12 cellular contexts compared by ENCODE assay signal in genomic region chr10:97576487-97576886, GRCh38. TPM values are rescaled to one million over a fixed set of nuclear protein-coding genes. Genes with fewer than 3 reads are reported as not detected.
DNase-seq lines count a peak whose midpoint lies in the region; ATAC-seq, FAIRE-seq and TF ChIP-seq lines count a peak whose summit lies in the region.
"Not testable (repeated sequence)": the region's sequence is repeated elsewhere in the genome, so short reads cannot be mapped to it uniquely, and the experiment has no call there.
"Had no signal": no experiment of that assay in that cellular context is flagged by ENCODE, and none has a peak within 500 bp of the region (broad histone marks: within the 10 kb centered on the region; RNA-seq: fewer than 3 reads in every experiment).

No MANE protein-coding gene starts in this region.

- H3K9me3 ChIP-seq in A549; Panc1 (ENCODE audit: control insufficient read depth, insufficient read depth, low read depth, low read length); astrocyte (ENCODE audit: insufficient read depth, low read depth, low read length); heart right ventricle; psoas muscle: not testable (repeated sequence)

- POLR2A ChIA-PET in A549 (lab: Yijun Ruan, JAX) (interaction anchor here (0.5 to 1.3 kb wide), 2 partner anchors 71 to 175 kb away, joined by 3 to 4 read pairs; partner anchors contain the start of gene RRP12), Panc1 (lab: Charles Lee) (interaction anchor here (0.7 kb wide), 1 partner anchor 173 kb away, joined by 3 read pairs; no protein-coding TSS in a partner anchor)

- H3K27ac Mint-ChIP-seq in astrocyte (ENCODE audit: unreplicated experiment) = peak overlapping the region; percentile 47
- peak overlapping the region; percentile 59 for H3K27ac Mint-ChIP-seq in mesothelial cell of epicardium

- H3K4me1 ChIP-seq in A549 = peaks cover 56% of the 10 kb centered on the region
- peaks cover 44% of the 10 kb centered on the region for H3K4me1 ChIP-seq in Panc1 (ENCODE audit: control insufficient read depth, insufficient read depth, low read length)
- H3K4me1 ChIP-seq in astrocyte (ENCODE audit: insufficient read depth, low read length) = not testable (repeated sequence)
- H3K4me1 ChIP-seq in heart right ventricle = peaks cover 4 to 46% (median 25%) of the 10 kb centered on the region in 9 donors
- peaks cover 31% of the 10 kb centered on the region for H3K4me1 ChIP-seq in psoas muscle

- H3K79me2 ChIP-seq in astrocyte (ENCODE audit: insufficient read depth, low read length) = not testable (repeated sequence)

- not testable (repeated sequence) for TF ChIP-seq RAD21 in A549 (conservative IDR thresholded peaks at IDR 0.05 in 1 of 2, IDR thresholded peaks at IDR 0.05 in 1 of 2)

- intact Hi-C loops in Panc1 (cut with micrococcal nuclease; ENCODE audit: unreplicated experiment); heart right ventricle (cut with DNase I); psoas muscle (cut with DNase I): not testable (repeated sequence)

- not testable (repeated sequence) for H3K27me3 ChIP-seq in Panc1 (ENCODE audit: control insufficient read depth, insufficient read depth, low read length); astrocyte (ENCODE audit: insufficient read depth, low read length); heart right ventricle; psoas muscle (ENCODE audit: insufficient read depth in 3 of 3, low read length in 2 of 3)

- DNase-seq in A549 (ENCODE audit: low read depth in 1 of 2, low spot score in 1 of 2); Panc1 (ENCODE audit: low read depth, low spot score); astrocyte (ENCODE audit: low read depth); heart right ventricle; mesothelial cell of epicardium (ENCODE audit: low spot score in 2 of 2, unreplicated experiment in 2 of 2); psoas muscle: not testable (repeated sequence)

- TF ChIP-seq POLR2A in A549 (IDR thresholded peaks at IDR 0.05; ENCODE audit: low read length) = not testable (repeated sequence)

- in situ Hi-C loops in Panc1 (cut with HindIII; ENCODE audit: low pct_unique_long_range_greater_than_20kb, low sequenced_read_pairs) = not testable (repeated sequence)

- not testable (repeated sequence) for H2AFZ ChIP-seq in astrocyte (ENCODE audit: low read depth, low read length)

- not testable (repeated sequence) for H3K9me3 Mint-ChIP-seq in astrocyte (ENCODE audit: unreplicated experiment); mesothelial cell of epicardium

- H3K4me3 Mint-ChIP-seq in astrocyte (ENCODE audit: unreplicated experiment); mesothelial cell of epicardium: not testable (repeated sequence)

- not testable (repeated sequence) for ATAC-seq in A549, Panc1, heart right ventricle, psoas muscle

- not testable (repeated sequence) for TF ChIP-seq CTCF in A549 (IDR thresholded peaks at IDR 0.05); Panc1 (IDR thresholded peaks at IDR 0.05); astrocyte (IDR thresholded peaks at IDR 0.05; ENCODE audit: insufficient read depth, low read depth, low read length); heart right ventricle (IDR thresholded peaks at IDR 0.05); mesothelial cell of epicardium (IDR thresholded peaks at IDR 0.05; ENCODE audit: unreplicated experiment); psoas muscle (IDR thresholded peaks at IDR 0.05)

- not testable (repeated sequence) for H3K27me3 Mint-ChIP-seq in astrocyte (ENCODE audit: low read depth, unreplicated experiment); mesothelial cell of epicardium (ENCODE audit: low read depth)

- 39% methylated on average over 5 of the region's 5 CpGs for WGBS in A549 (ENCODE audit: missing lambda C conversion rate)
- 59 to 78% methylated on average over 5 of the region's 5 CpGs for WGBS in heart right ventricle, 2 donors
- WGBS in psoas muscle, 3 donors = 59 to 82% (median 69%) methylated on average over 5 of the region's 5 CpGs

- not testable (repeated sequence) for H3K36me3 Mint-ChIP-seq in astrocyte (ENCODE audit: low read depth, unreplicated experiment); mesothelial cell of epicardium

- not testable (repeated sequence) for FAIRE-seq in A549 (lab: Jason Lieb, UNC); astrocyte (lab: Jason Lieb, UNC)
- FAIRE-seq in endometrium (lab: Jason Lieb, UNC) = peak; percentile 62

- H3K4me1 Mint-ChIP-seq in astrocyte (ENCODE audit: low read depth, unreplicated experiment) = peaks cover 26% of the 10 kb centered on the region
- peaks cover 23% of the 10 kb centered on the region for H3K4me1 Mint-ChIP-seq in mesothelial cell of epicardium

- H4K20me1 ChIP-seq in astrocyte (ENCODE audit: insufficient read depth, low read length) = peaks cover 17% of the 10 kb centered on the region

- CTCF ChIA-PET in A549 (lab: Yijun Ruan, JAX) (interaction anchor here (0.8 to 33.8 kb wide), 4 partner anchors 20 to 125 kb away, joined by 4 to 1048 read pairs (median 68); partner anchors contain the start of genes C10orf62 and HOGA1), Panc1 (lab: Charles Lee) (interaction anchor here (0.6 kb wide), 1 partner anchor 35 kb away, joined by 4 read pairs; no protein-coding TSS in a partner anchor)

- peak overlapping the region; percentile 72; the same call in 1 of the 3 replicates for H3K4me2 ChIP-seq in A549
- not testable (repeated sequence) for H3K4me2 ChIP-seq in astrocyte (ENCODE audit: low read length)

- H3K27ac ChIP-seq in A549 = peak overlapping the region; percentile 91 to 93
- H3K27ac ChIP-seq in Panc1 (ENCODE audit: low read length) = peak overlapping the region; percentile 87
- H3K27ac ChIP-seq in astrocyte (ENCODE audit: low read depth, low read length) = not testable (repeated sequence)
- peak overlapping the region in 7 of 10 donors; percentile 1 to 95 (median 87) for H3K27ac ChIP-seq in heart right ventricle
- peak overlapping the region; percentile 89 for H3K27ac ChIP-seq in psoas muscle

- H3K9ac ChIP-seq in astrocyte (ENCODE audit: low read length) = not testable (repeated sequence)

- not testable (repeated sequence) for H3K36me3 ChIP-seq in Panc1 (ENCODE audit: control insufficient read depth, insufficient read depth, low read length); astrocyte (ENCODE audit: insufficient read depth, low read length); heart right ventricle
- H3K36me3 ChIP-seq in psoas muscle (ENCODE audit: insufficient read depth in 1 of 2, low read depth in 1 of 2) = peaks cover 0 to 47% of the 10 kb centered on the region in 2 donors

- not testable (repeated sequence) for TF ChIP-seq EP300 in A549 (IDR thresholded peaks at IDR 0.05)

- H3K4me3 ChIP-seq in A549; Panc1 (ENCODE audit: low read depth in 2 of 2, low read length in 2 of 2); astrocyte (ENCODE audit: insufficient read depth, low read depth, low read length); heart right ventricle: not testable (repeated sequence)
- H3K4me3 ChIP-seq in psoas muscle = peak overlapping the region; percentile 51

- not testable (repeated sequence) for BruUV-seq in Panc1 (replicated peaks; lab: Mats Ljungman, UMichigan)

RNA-seq across cellular contexts. Expression of gene ANKRD2, which starts 3.9 kb away (rescaled TPM):
- polyA plus RNA-seq in A549 (2011; rRNA removed) (0.90 and 1.5 TPM in 2 replicates), A549 (2017; fragmentation: RNase III; extraction: RNeasy Plus Mini Kit Qiagen cat#74134 plus additional on column Dnase treatment) (4.7 to 8.4 TPM (median 5.8 TPM) in 3 replicates), heart right ventricle (100 to 1,000 TPM; 248 to 370 TPM), psoas muscle (1,000 to 10,000 TPM in 2 of 3 donors, 100 to 1,000 TPM in 1; 254 to 5,473 (median 1,117) TPM)
- polyA plus RNA-seq in A549 (2012; cell fraction: cytosol; rRNA removed) = 12.2 and 12.7 TPM in 2 replicates
- 13.6 and 13.9 TPM in 2 replicates for polyA plus RNA-seq in A549 (2012; cell fraction: nucleus; rRNA removed)
- polyA minus RNA-seq in A549 (2011; rRNA and poly(A)+ RNA removed) = 0.45 and 1.4 TPM in 2 replicates
- total RNA-seq in Panc1 (2021; ENCODE audit: unreplicated experiment) (0.98 TPM), astrocyte (0.22 and 0.36 TPM in 2 replicates), heart right ventricle (100 to 1,000 TPM in 6 of 10 donors, 10 to 100 TPM in 4; 46.3 to 395 (median 133) TPM), mesothelial cell of epicardium (0.20 to 0.24 TPM (median 0.20 TPM) in 3 replicates), psoas muscle (1,000 to 10,000 TPM; 1,055 to 3,522 (median 2,378) TPM)
- polyA plus RNA-seq in Panc1 (2012; ENCODE audit: insufficient read length) = 0.56 TPM
- total RNA-seq: CD4-positive, CD25-positive, alpha-beta regulatory T cell; CD8-positive, alpha-beta memory T cell; H1; H9; HepG2 had no signal
- polyA plus RNA-seq: CD4-positive, CD25-positive, alpha-beta regulatory T cell; CD8-positive, alpha-beta memory T cell; H1; HepG2 had no signal

RNA-seq across cellular contexts. Expression of gene HOGA1, which starts 7.7 kb away (rescaled TPM):
- 2.0 TPM in 2 replicates for polyA plus RNA-seq in A549 (2011; rRNA removed)
- polyA plus RNA-seq in A549 (2012; cell fraction: cytosol; rRNA removed) = 2.0 and 2.8 TPM in 2 replicates
- 3.5 and 3.6 TPM in 2 replicates for polyA plus RNA-seq in A549 (2012; cell fraction: nucleus; rRNA removed)
- 3.1 to 3.5 TPM (median 3.1 TPM) in 3 replicates for polyA plus RNA-seq in A549 (2017; fragmentation: RNase III; extraction: RNeasy Plus Mini Kit Qiagen cat#74134 plus additional on column Dnase treatment)
- 1.4 and 2.5 TPM in 2 replicates for polyA minus RNA-seq in A549 (2011; rRNA and poly(A)+ RNA removed)
- 0.08 TPM for total RNA-seq in Panc1 (2021; ENCODE audit: unreplicated experiment)
- polyA plus RNA-seq in Panc1 (2012; ENCODE audit: insufficient read length) = 0.16 TPM
- total RNA-seq in astrocyte = 0.23 and 0.31 TPM in 2 replicates
- total RNA-seq in heart right ventricle = 10 to 100 TPM in 9 of 10 donors, 1 to 10 TPM in 1; 8.9 to 42.5 (median 17.4) TPM
- 10 to 100 TPM; 30.4 to 58.3 TPM for polyA plus RNA-seq in heart right ventricle
- total RNA-seq in mesothelial cell of epicardium = 0.31 to 0.50 TPM (median 0.40 TPM) in 3 replicates
- 10 to 100 TPM in 1 of 4 donors, 1 to 10 TPM in 2, under 1 TPM in 1; 0.66 to 12.3 (median 4.9) TPM for total RNA-seq in psoas muscle
- polyA plus RNA-seq in psoas muscle = 1 to 10 TPM in 2 of 3 donors, under 1 TPM in 1; 0.96 to 3.4 (median 1.7) TPM
- total RNA-seq: CD4-positive, CD25-positive, alpha-beta regulatory T cell; CD8-positive, alpha-beta memory T cell had no signal
- polyA plus RNA-seq: CD4-positive, CD25-positive, alpha-beta regulatory T cell; CD8-positive, alpha-beta memory T cell had no signal

RNA-seq across cellular contexts. Expression of gene C10orf62, which starts 13.0 kb away (rescaled TPM):
- polyA plus RNA-seq in A549 (2011; rRNA removed) (0.12 TPM in 1 of 2 replicates, not detected in the other), A549 (2017; fragmentation: RNase III; extraction: RNeasy Plus Mini Kit Qiagen cat#74134 plus additional on column Dnase treatment) (0.10 TPM in 1 of 3 replicates, not detected in the others), heart right ventricle (1 to 10 TPM; 1.1 to 2.4 TPM), psoas muscle (under 1 TPM in 2 of 3 donors, not detected in 1; 0.12 to 0.13 TPM)
- polyA plus RNA-seq in A549 (2012; cell fraction: cytosol; rRNA removed) = 0.07 and 0.09 TPM in 2 replicates
- 0.53 and 0.73 TPM in 2 replicates for polyA plus RNA-seq in A549 (2012; cell fraction: nucleus; rRNA removed)
- 0.73 and 0.91 TPM in 2 replicates for polyA minus RNA-seq in A549 (2011; rRNA and poly(A)+ RNA removed)
- total RNA-seq in Panc1 (2021; ENCODE audit: unreplicated experiment) (not detected), astrocyte (not detected in 2 replicates), heart right ventricle (1 to 10 TPM in 3 of 10 donors, under 1 TPM in 5, not detected in 2; 0.20 to 1.7 (median 0.73) TPM), mesothelial cell of epicardium (not detected in 3 replicates), psoas muscle (1 to 10 TPM in 2 of 4 donors, under 1 TPM in 1, not detected in 1; 0.56 to 1.1 (median 1.0) TPM)
- polyA plus RNA-seq in Panc1 (2012; ENCODE audit: insufficient read length) = not detected
- total RNA-seq: CD4-positive, CD25-positive, alpha-beta regulatory T cell; CD8-positive, alpha-beta memory T cell; H1 had no signal
- polyA plus RNA-seq: CD4-positive, CD25-positive, alpha-beta regulatory T cell; CD8-positive, alpha-beta memory T cell had no signal

RNA-seq across cellular contexts. Expression of gene MORN4, which starts 56.8 kb away (rescaled TPM):
- 13.8 and 14.2 TPM in 2 replicates for polyA plus RNA-seq in A549 (2011; rRNA removed)
- polyA plus RNA-seq in A549 (2012; cell fraction: cytosol; rRNA removed) = 9.7 and 10.4 TPM in 2 replicates
- 2.9 and 3.4 TPM in 2 replicates for polyA plus RNA-seq in A549 (2012; cell fraction: nucleus; rRNA removed)
- 8.3 to 10.9 TPM (median 8.9 TPM) in 3 replicates for polyA plus RNA-seq in A549 (2017; fragmentation: RNase III; extraction: RNeasy Plus Mini Kit Qiagen cat#74134 plus additional on column Dnase treatment)
- polyA minus RNA-seq in A549 (2011; rRNA and poly(A)+ RNA removed) = 3.2 and 4.2 TPM in 2 replicates
- 17.9 TPM for total RNA-seq in Panc1 (2021; ENCODE audit: unreplicated experiment)
- 19.9 TPM for polyA plus RNA-seq in Panc1 (2012; ENCODE audit: insufficient read length)
- total RNA-seq in astrocyte = 15.8 and 16.2 TPM in 2 replicates
- total RNA-seq in heart right ventricle = 10 to 100 TPM in 8 of 10 donors, 1 to 10 TPM in 2; 4.4 to 17.1 (median 12.8) TPM
- polyA plus RNA-seq in heart right ventricle = 10 to 100 TPM; 16.0 to 17.6 TPM
- 15.4 to 17.3 TPM (median 16.4 TPM) in 3 replicates for total RNA-seq in mesothelial cell of epicardium
- total RNA-seq in psoas muscle = 1 to 10 TPM; 1.8 to 4.1 (median 2.6) TPM
- 1 to 10 TPM; 3.9 to 5.6 (median 5.2) TPM for polyA plus RNA-seq in psoas muscle

Comparison
In these comparisons a context has a peak if more than half of its experiments do, and no peak if none do; other contexts are left out.
1. RNA of gene ANKRD2, which starts 3.9 kb away (total RNA-seq): 1,055 to 3,522 TPM in psoas muscle and 46.3 to 395 TPM in heart right ventricle; 0.98 TPM in Panc1 (single experiment), 0.22 to 0.36 TPM in astrocyte and 0.20 to 0.24 TPM in mesothelial cell of epicardium; every median in the first group is over 10 times any median in the second.